ENCODE assay signal across 24 cellular contexts in genomic region chr3:70970952-70971351, GRCh38.
A peak's percentile ranks its signal among the peaks of the same experiment; 100 is the strongest.
DNase-seq lines count a peak whose midpoint lies in the region; ATAC-seq and TF ChIP-seq lines count a peak whose summit lies in the region.
"Had no signal": no experiment of that assay in that cellular context is flagged by ENCODE, and none has a peak within 500 bp of the region (broad histone marks: within the 10 kb centered on the region; RNA-seq: fewer than 3 reads in every experiment).

No MANE protein-coding gene starts in this region.

- no peak for TF ChIP-seq EP300 in gastroesophageal sphincter (IDR thresholded peaks at IDR 0.05)

- DNase-seq in activated T-cell treated with anti-CD3 and anti-CD28 coated beads, Interleukin-2, amount 50 U/mL, for 24 hours = no peak
- DNase-seq in activated T-cell treated with anti-CD3 and anti-CD28 coated beads, Interleukin-2, amount 50 U/mL, for 4 hours = no peak
- DNase-seq in T-helper 17 cell (no peak), NCI-H526 (lab: John Stamatoyannopoulos, UW) (no peak), MM.1S (no peak)
- DNase-seq in stimulated activated naive B cell treated with anti-CD40 and anti-IgM and Interleukin-4, amounts not matched to agents 10 μg/mL and 1 μg/mL and 100 μg/mL, for 72 hours = no peak
- DNase-seq: activated CD4-positive, alpha-beta T cell treated with anti-CD3 and anti-CD28 coated beads, Interleukin-2, amount 50 U/mL, for 4 hours; brain microvascular endothelial cell; C1 segment of cervical spinal cord; left cardiac atrium; NCI-H1694 treated with DMSO at 0.1 percent for 48 hours; NCI-H226; NCI-H82; OCI-M1; stimulated activated CD4-positive, alpha-beta T cell treated with anti-CD3 and anti-CD28 coated beads, Interleukin-4, amount 100 ng/mL, for 4 hours had no signal

- TF ChIP-seq CTCF in gastroesophageal sphincter (IDR thresholded peaks at IDR 0.05) (no peak), MM.1S (IDR thresholded peaks at IDR 0.05; ENCODE audit: low read length) (no peak)

- no peak overlapping the region for H3K9ac ChIP-seq in MM.1S (ENCODE audit: low read length)

- H3K36me3 ChIP-seq in gastroesophageal sphincter (peaks cover 0 to 95% of the 10 kb centered on the region in 2 donors), MM.1S (replicated peaks; ENCODE audit: insufficient read depth, low read length) (no peaks in the 10 kb centered on the region)

- H3K27me3 Mint-ChIP-seq in activated T-cell treated with anti-CD3 and anti-CD28 coated beads, Interleukin-2, amount 50 U/mL, for 24 hours = no peaks in the 10 kb centered on the region
- no peaks in the 10 kb centered on the region for H3K27me3 Mint-ChIP-seq in activated T-cell treated with anti-CD3 and anti-CD28 coated beads, Interleukin-2, amount 50 U/mL, for 4 hours (ENCODE audit: low read depth)
- H3K27me3 Mint-ChIP-seq in T-helper 17 cell = no peaks in the 10 kb centered on the region
- no peaks in the 10 kb centered on the region for H3K27me3 Mint-ChIP-seq in stimulated activated naive B cell treated with anti-CD40 and anti-IgM and Interleukin-4, amounts not matched to agents 10 μg/mL and 1 μg/mL and 100 μg/mL, for 72 hours

- no peaks in the 10 kb centered on the region for H3K9me3 ChIP-seq in T-helper 17 cell (ENCODE audit: control insufficient read depth, low read length, poor library complexity, severe bottlenecking)
- H3K9me3 ChIP-seq in gastroesophageal sphincter = no peaks in the 10 kb centered on the region
- no peaks in the 10 kb centered on the region for H3K9me3 ChIP-seq in MM.1S (replicated peaks; ENCODE audit: insufficient read depth, low read length)
- H3K9me3 ChIP-seq: suprapubic skin, vagina had no signal

- H3K4me1 Mint-ChIP-seq in activated T-cell treated with anti-CD3 and anti-CD28 coated beads, Interleukin-2, amount 50 U/mL, for 24 hours (ENCODE audit: low read depth) = peaks cover 50% of the 10 kb centered on the region
- peaks cover 10% of the 10 kb centered on the region for H3K4me1 Mint-ChIP-seq in activated T-cell treated with anti-CD3 and anti-CD28 coated beads, Interleukin-2, amount 50 U/mL, for 4 hours (ENCODE audit: low read depth)
- peaks cover 8% of the 10 kb centered on the region for H3K4me1 Mint-ChIP-seq in T-helper 17 cell
- peaks cover 11 to 46% of the 10 kb centered on the region in 2 donors for H3K4me1 Mint-ChIP-seq in stimulated activated naive B cell treated with anti-CD40 and anti-IgM and Interleukin-4, amounts not matched to agents 10 μg/mL and 1 μg/mL and 100 μg/mL, for 72 hours

- H4K20me1 ChIP-seq in MM.1S (ENCODE audit: insufficient read depth, low read length) = no peaks in the 10 kb centered on the region

- ATAC-seq in activated T-cell treated with anti-CD3 and anti-CD28 coated beads, Interleukin-2, amount 50 U/mL, for 4 hours = no peak
- ATAC-seq in T-helper 17 cell (no peak), gastroesophageal sphincter (no peak), GM19324 (IDR thresholded peaks at IDR 0.05; ENCODE audit: low FRiP score, unreplicated experiment) (no peak)
- ATAC-seq in stimulated activated naive B cell treated with anti-CD40 and anti-IgM and Interleukin-4, amounts not matched to agents 10 μg/mL and 1 μg/mL and 100 μg/mL, for 72 hours (replicated peaks) = no peak
- ATAC-seq: K562, left cardiac atrium, Right ventricle myocardium inferior had no signal

- no peaks in the 10 kb centered on the region for H3F3A ChIP-seq in MM.1S (ENCODE audit: insufficient read depth, low read length)

- H3K27ac ChIP-seq in gastroesophageal sphincter = peak overlapping the region in 3 of 4 donors; percentile 14 to 68 (median 67)
- H3K27ac ChIP-seq in MM.1S (ENCODE audit: low read length) = no peak overlapping the region
- H3K27ac ChIP-seq: brain microvascular endothelial cell, coronary artery, suprapubic skin, vagina had no signal

- no peaks in the 10 kb centered on the region for H3K9me2 ChIP-seq in MM.1S (replicated peaks; ENCODE audit: insufficient read depth, low read length)

- no peak overlapping the region for H2AFZ ChIP-seq in MM.1S (ENCODE audit: low read length)

- H3K4me3 ChIP-seq in gastroesophageal sphincter (no peak overlapping the region), MM.1S (ENCODE audit: low read length) (no peak overlapping the region)
- H3K4me3 ChIP-seq: coronary artery, K562, smooth muscle cell, suprapubic skin, vagina had no signal

- H3K79me2 ChIP-seq in MM.1S (ENCODE audit: low read length) = no peaks in the 10 kb centered on the region

- no peaks in the 10 kb centered on the region for H3K9me3 Mint-ChIP-seq in activated T-cell treated with anti-CD3 and anti-CD28 coated beads, Interleukin-2, amount 50 U/mL, for 24 hours
- H3K9me3 Mint-ChIP-seq in activated T-cell treated with anti-CD3 and anti-CD28 coated beads, Interleukin-2, amount 50 U/mL, for 4 hours = no peaks in the 10 kb centered on the region
- H3K9me3 Mint-ChIP-seq in stimulated activated naive B cell treated with anti-CD40 and anti-IgM and Interleukin-4, amounts not matched to agents 10 μg/mL and 1 μg/mL and 100 μg/mL, for 72 hours = no peaks in the 10 kb centered on the region
- H3K9me3 Mint-ChIP-seq: nephron had no signal

- TF ChIP-seq POLR2A in gastroesophageal sphincter (IDR thresholded peaks at IDR 0.05) = no peak

- H3K36me3 Mint-ChIP-seq in activated T-cell treated with anti-CD3 and anti-CD28 coated beads, Interleukin-2, amount 50 U/mL, for 24 hours (ENCODE audit: low read depth) = peaks cover 100% of the 10 kb centered on the region
- peaks cover 60% of the 10 kb centered on the region for H3K36me3 Mint-ChIP-seq in activated T-cell treated with anti-CD3 and anti-CD28 coated beads, Interleukin-2, amount 50 U/mL, for 4 hours (ENCODE audit: insufficient read depth)
- peaks cover 11% of the 10 kb centered on the region for H3K36me3 Mint-ChIP-seq in T-helper 17 cell (ENCODE audit: low read depth)
- H3K36me3 Mint-ChIP-seq in stimulated activated naive B cell treated with anti-CD40 and anti-IgM and Interleukin-4, amounts not matched to agents 10 μg/mL and 1 μg/mL and 100 μg/mL, for 72 hours = peaks cover 40 to 63% of the 10 kb centered on the region in 2 donors

- H3K4me2 ChIP-seq in MM.1S (ENCODE audit: low read depth, low read length) = no peak overlapping the region
- H3K4me2 ChIP-seq: smooth muscle cell had no signal

- peak overlapping the region; percentile 88 for H3K27ac Mint-ChIP-seq in activated T-cell treated with anti-CD3 and anti-CD28 coated beads, Interleukin-2, amount 50 U/mL, for 24 hours
- H3K27ac Mint-ChIP-seq in T-helper 17 cell = peak overlapping the region; percentile 70
- peak overlapping the region; percentile 68 for H3K27ac Mint-ChIP-seq in stimulated activated naive B cell treated with anti-CD40 and anti-IgM and Interleukin-4, amounts not matched to agents 10 μg/mL and 1 μg/mL and 100 μg/mL, for 72 hours

- no peak overlapping the region for H3K4me3 Mint-ChIP-seq in activated T-cell treated with anti-CD3 and anti-CD28 coated beads, Interleukin-2, amount 50 U/mL, for 24 hours
- H3K4me3 Mint-ChIP-seq in activated T-cell treated with anti-CD3 and anti-CD28 coated beads, Interleukin-2, amount 50 U/mL, for 4 hours = no peak overlapping the region
- H3K4me3 Mint-ChIP-seq in T-helper 17 cell = no peak overlapping the region
- H3K4me3 Mint-ChIP-seq in stimulated activated naive B cell treated with anti-CD40 and anti-IgM and Interleukin-4, amounts not matched to agents 10 μg/mL and 1 μg/mL and 100 μg/mL, for 72 hours = no peak overlapping the region
- H3K4me3 Mint-ChIP-seq: nephron had no signal

- H3K27me3 ChIP-seq in gastroesophageal sphincter (no peaks in the 10 kb centered on the region), MM.1S (replicated peaks; ENCODE audit: insufficient read depth, low read length) (no peaks in the 10 kb centered on the region)
- H3K27me3 ChIP-seq: brain microvascular endothelial cell, suprapubic skin, vagina had no signal

- WGBS in gastroesophageal sphincter (ENCODE audit: low coverage in 1 of 2), 2 donors = 42 to 45% methylated on average over 2 to 6 of the region's 6 CpGs

- H3K4me1 ChIP-seq in gastroesophageal sphincter (peaks cover 0 to 99% (median 10%) of the 10 kb centered on the region in 3 donors), MM.1S (ENCODE audit: low read length) (peaks cover 4% of the 10 kb centered on the region; the same call in 1 of the 2 replicates)
- H3K4me1 ChIP-seq: suprapubic skin, vagina had no signal
